17 cellular contexts compared by ENCODE assay signal in the genomic region with DNA sequence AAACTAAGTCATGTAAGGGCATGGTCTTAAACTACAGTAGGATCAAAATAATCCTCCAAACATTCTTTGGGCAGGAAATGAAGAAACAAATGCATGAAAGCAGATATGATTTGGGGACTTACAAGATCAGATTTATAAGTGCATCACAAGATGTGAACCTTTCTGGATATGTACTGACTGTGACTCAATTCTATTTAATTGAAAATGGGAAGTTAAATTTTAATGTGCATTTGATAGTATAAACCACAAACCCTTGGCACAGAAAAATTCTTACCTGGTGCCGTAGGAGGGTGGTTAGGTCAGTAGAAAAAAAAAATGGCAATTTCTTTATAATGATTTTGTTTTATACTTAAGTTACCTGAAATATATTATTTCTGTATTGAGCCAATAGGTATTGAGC.
"Had no signal": no experiment of that assay in that cellular context is flagged by ENCODE, and none has a peak within 500 bp of the region (broad histone marks: within the 10 kb centered on the region; RNA-seq: fewer than 3 reads in every experiment).

No MANE protein-coding gene starts in this region.

- H3K27me3 ChIP-seq: gastroesophageal sphincter, spleen, transverse colon had no signal

- H3K4me3 ChIP-seq: gastroesophageal sphincter, mucosa of descending colon, spleen, transverse colon had no signal

- H3K9me3 ChIP-seq: gastroesophageal sphincter, mucosa of descending colon, spleen, transverse colon had no signal

- DNase-seq: activated CD4-positive, alpha-beta T cell treated with anti-CD3 and anti-CD28 coated beads for 1 hour; activated CD4-positive, alpha-beta T cell treated with anti-CD3 and anti-CD28 coated beads, Interleukin-2, amount 50 U/mL, for 48 hours; activated gamma-delta T cell treated with Interleukin-2 at 50 U/mL for 16 hours; activated naive CD8-positive, alpha-beta T cell treated with anti-CD3 and anti-CD28 coated beads, Interleukin-2, amount 10 ng/mL, durations not matched to agents 7 days and 5 days; activated T-cell treated with anti-CD3 and anti-CD28 coated beads, Interleukin-2, amount 50 U/mL, for 4 hours; anterior cingulate cortex; kidney glomerular epithelial cell; naive thymus-derived CD8-positive, alpha-beta T cell; posterior cingulate gyrus; right cardiac atrium; spleen; stimulated activated CD4-positive, alpha-beta T cell treated with anti-CD3 and anti-CD28 coated beads, Interleukin-1b, Interleukin-23, amount 100 ng/mL, for 48 hours; SW 1271; transverse colon had no signal

- ATAC-seq: activated T-cell treated with anti-CD3 and anti-CD28 coated beads, Interleukin-2, amount 50 U/mL, for 4 hours; gastroesophageal sphincter; naive thymus-derived CD8-positive, alpha-beta T cell; right cardiac atrium; stimulated activated memory B cell treated with anti-CD40 and anti-IgM and Interleukin-4, amounts not matched to agents 10 μg/mL and 1 μg/mL and 100 μg/mL, for 72 hours had no signal

- H3K36me3 ChIP-seq: gastroesophageal sphincter, spleen, transverse colon had no signal
